ENCODE assay signal across 2 cellular contexts in genomic region chr5:72121052-72121451, GRCh38.
TF ChIP-seq lines count a peak whose summit lies in the region.

No MANE protein-coding gene starts in this region.

TF ChIP-seq in SK-N-SH, 30 proteins besides CTCF, POLR2A, EP300 and RAD21:
- no peak for TF ChIP-seq MXI1 (IDR thresholded peaks at IDR 0.05; ENCODE audit: low read depth, low read length)
- TF ChIP-seq NFIC (IDR thresholded peaks at IDR 0.05; ENCODE audit: borderline replicate concordance), result no peak
- no peak for TF ChIP-seq MEF2A (IDR thresholded peaks at IDR 0.05; ENCODE audit: borderline replicate concordance, low read depth)
- TF ChIP-seq, protein P1, sequence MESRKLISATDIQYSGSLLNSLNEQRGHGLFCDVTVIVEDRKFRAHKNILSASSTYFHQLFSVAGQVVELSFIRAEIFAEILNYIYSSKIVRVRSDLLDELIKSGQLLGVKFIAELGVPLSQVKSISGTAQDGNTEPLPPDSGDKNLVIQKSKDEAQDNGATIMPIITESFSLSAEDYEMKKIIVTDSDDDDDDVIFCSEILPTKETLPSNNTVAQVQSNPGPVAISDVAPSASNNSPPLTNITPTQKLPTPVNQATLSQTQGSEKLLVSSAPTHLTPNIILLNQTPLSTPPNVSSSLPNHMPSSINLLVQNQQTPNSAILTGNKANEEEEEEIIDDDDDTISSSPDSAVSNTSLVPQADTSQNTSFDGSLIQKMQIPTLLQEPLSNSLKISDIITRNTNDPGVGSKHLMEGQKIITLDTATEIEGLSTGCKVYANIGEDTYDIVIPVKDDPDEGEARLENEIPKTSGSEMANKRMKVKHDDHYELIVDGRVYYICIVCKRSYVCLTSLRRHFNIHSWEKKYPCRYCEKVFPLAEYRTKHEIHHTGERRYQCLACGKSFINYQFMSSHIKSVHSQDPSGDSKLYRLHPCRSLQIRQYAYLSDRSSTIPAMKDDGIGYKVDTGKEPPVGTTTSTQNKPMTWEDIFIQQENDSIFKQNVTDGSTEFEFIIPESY (IDR thresholded peaks at IDR 0.05; ENCODE audit: borderline replicate concordance, low read depth), result no peak
- no peak for TF ChIP-seq GATA2 (CRISPR knock-in tag; IDR thresholded peaks at IDR 0.05)
- no peak for TF ChIP-seq RXRA (IDR thresholded peaks at IDR 0.05; ENCODE audit: borderline replicate concordance, low read depth)
- TF ChIP-seq RCOR1 (IDR thresholded peaks at IDR 0.05; ENCODE audit: low read length), result no peak
- TF ChIP-seq, protein P2, sequence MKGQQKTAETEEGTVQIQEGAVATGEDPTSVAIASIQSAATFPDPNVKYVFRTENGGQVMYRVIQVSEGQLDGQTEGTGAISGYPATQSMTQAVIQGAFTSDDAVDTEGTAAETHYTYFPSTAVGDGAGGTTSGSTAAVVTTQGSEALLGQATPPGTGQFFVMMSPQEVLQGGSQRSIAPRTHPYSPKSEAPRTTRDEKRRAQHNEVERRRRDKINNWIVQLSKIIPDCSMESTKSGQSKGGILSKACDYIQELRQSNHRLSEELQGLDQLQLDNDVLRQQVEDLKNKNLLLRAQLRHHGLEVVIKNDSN (IDR thresholded peaks at IDR 0.05; ENCODE audit: borderline replicate concordance, low read depth), result no peak
- no peak for TF ChIP-seq MAX (IDR thresholded peaks at IDR 0.05; ENCODE audit: low read depth)

TF ChIP-seq in SK-N-SH treated with all-trans-retinoic acid at 6 μM for 48 hours, 23 proteins besides CTCF, POLR2A, EP300 and RAD21:
- TF ChIP-seq ISL1 (CRISPR knock-in tag; IDR thresholded peaks at IDR 0.05), result no peak
- TF ChIP-seq, protein P3, sequence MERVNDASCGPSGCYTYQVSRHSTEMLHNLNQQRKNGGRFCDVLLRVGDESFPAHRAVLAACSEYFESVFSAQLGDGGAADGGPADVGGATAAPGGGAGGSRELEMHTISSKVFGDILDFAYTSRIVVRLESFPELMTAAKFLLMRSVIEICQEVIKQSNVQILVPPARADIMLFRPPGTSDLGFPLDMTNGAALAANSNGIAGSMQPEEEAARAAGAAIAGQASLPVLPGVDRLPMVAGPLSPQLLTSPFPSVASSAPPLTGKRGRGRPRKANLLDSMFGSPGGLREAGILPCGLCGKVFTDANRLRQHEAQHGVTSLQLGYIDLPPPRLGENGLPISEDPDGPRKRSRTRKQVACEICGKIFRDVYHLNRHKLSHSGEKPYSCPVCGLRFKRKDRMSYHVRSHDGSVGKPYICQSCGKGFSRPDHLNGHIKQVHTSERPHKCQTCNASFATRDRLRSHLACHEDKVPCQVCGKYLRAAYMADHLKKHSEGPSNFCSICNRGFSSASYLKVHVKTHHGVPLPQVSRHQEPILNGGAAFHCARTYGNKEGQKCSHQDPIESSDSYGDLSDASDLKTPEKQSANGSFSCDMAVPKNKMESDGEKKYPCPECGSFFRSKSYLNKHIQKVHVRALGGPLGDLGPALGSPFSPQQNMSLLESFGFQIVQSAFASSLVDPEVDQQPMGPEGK (CRISPR knock-in tag; IDR thresholded peaks at IDR 0.05; ENCODE audit: borderline replicate concordance), result no peak
- no peak for TF ChIP-seq GLIS3 (CRISPR knock-in tag; IDR thresholded peaks at IDR 0.05)
- no peak for TF ChIP-seq ZNF8 (CRISPR knock-in tag; IDR thresholded peaks at IDR 0.05)
- TF ChIP-seq, protein P4, sequence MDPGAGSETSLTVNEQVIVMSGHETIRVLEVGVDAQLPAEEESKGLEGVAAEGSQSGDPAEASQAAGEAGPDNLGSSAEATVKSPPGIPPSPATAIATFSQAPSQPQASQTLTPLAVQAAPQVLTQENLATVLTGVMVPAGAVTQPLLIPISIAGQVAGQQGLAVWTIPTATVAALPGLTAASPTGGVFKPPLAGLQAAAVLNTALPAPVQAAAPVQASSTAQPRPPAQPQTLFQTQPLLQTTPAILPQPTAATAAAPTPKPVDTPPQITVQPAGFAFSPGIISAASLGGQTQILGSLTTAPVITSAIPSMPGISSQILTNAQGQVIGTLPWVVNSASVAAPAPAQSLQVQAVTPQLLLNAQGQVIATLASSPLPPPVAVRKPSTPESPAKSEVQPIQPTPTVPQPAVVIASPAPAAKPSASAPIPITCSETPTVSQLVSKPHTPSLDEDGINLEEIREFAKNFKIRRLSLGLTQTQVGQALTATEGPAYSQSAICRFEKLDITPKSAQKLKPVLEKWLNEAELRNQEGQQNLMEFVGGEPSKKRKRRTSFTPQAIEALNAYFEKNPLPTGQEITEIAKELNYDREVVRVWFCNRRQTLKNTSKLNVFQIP (CRISPR knock-in tag; IDR thresholded peaks at IDR 0.05; ENCODE audit: borderline replicate concordance, low read depth), result no peak
- TF ChIP-seq ZC3H10 (CRISPR knock-in tag; IDR thresholded peaks at IDR 0.05), result no peak
TF ChIP-seq in SK-N-SH treated with all-trans-retinoic acid at 6 μM for 48 hours: peak in this region for 0.
